In the genomic region with DNA sequence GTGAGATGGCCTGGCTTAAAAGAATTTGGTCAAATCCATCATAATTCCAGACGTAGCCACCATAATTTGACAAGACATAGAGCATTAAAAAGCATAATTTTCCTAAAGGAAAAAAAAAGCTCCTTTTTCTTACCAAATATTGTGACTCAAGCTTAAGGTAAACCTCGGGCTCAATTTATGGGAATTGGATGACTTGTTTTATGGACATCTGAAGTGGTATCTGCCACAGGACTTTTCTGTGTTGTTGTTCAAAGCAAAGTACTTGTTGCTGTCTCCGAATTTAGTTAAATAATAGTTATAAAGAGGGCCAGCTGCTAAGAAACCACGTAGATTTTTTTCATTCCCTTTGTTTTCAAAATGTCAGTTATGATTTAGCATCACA, we compare ENCODE assay signal across 8 cellular contexts. TPM values are rescaled to one million over a fixed set of nuclear protein-coding genes. Genes with fewer than 3 reads are reported as not detected.
DNase-seq lines count a peak whose midpoint lies in the region; ATAC-seq, FAIRE-seq and TF ChIP-seq lines count a peak whose summit lies in the region.

No MANE protein-coding gene starts in this region.

- H3K4me2 ChIP-seq in DND-41 (ENCODE audit: insufficient read depth, low read length): peak overlapping the region; percentile 91
- H3K4me2 ChIP-seq in OCI-LY1 (ENCODE audit: low read length): peak overlapping the region; percentile 95
- peak overlapping the region; percentile 100 for H3K4me2 ChIP-seq in endothelial cell of umbilical vein (ENCODE audit: insufficient read depth, low read length)

- CTCF ChIA-PET in endothelial cell of umbilical vein (lab: Charles Lee): interaction anchor here (0.5 to 1.7 kb wide), 5 partner anchors 30 to 363 kb away, joined by 3 to 10 read pairs (median 5); no protein-coding TSS in a partner anchor

- H3K79me2 ChIP-seq in DND-41 (ENCODE audit: insufficient read depth, low read length) (peaks cover 59% of the 10 kb centered on the region), OCI-LY1 (ENCODE audit: insufficient read depth, low read length) (peaks cover 45% of the 10 kb centered on the region), endothelial cell of umbilical vein (ENCODE audit: control insufficient read depth, insufficient read depth, low read length) (peaks cover 53% of the 10 kb centered on the region)

- no peak for FAIRE-seq in endothelial cell of umbilical vein (lab: Jason Lieb, UNC)

- intact Hi-C loops in endothelial cell of umbilical vein (cut with micrococcal nuclease) (loop anchor here (2.0 to 5.0 kb wide), 2 partner anchors 414 to 502 kb away; partner anchors contain the start of genes GPR161 and POU2F1), ovary (cut with DNase I) (loop anchor here in 1 of 4 donors (5.0 kb wide), 1 partner anchor 79 kb away; no protein-coding TSS in a partner anchor)

- H3K4me3 ChIP-seq in DND-41 (ENCODE audit: low read depth in 1 of 2, low read length in 2 of 2) (peak overlapping the region; percentile 71 to 77), OCI-LY1 (ENCODE audit: low read depth, low read length, poor library complexity, severe bottlenecking) (peak overlapping the region; percentile 78), endothelial cell of umbilical vein (replicated peaks in 1 of 3; ENCODE audit: insufficient read depth in 1 of 3, low read depth in 1 of 3, low read length in 3 of 3) (peak overlapping the region; percentile 59 to 97 (median 72)), ovary (peak overlapping the region; percentile 79)

- H3F3A ChIP-seq in OCI-LY1 (ENCODE audit: insufficient read depth, low read length): no peaks in the 10 kb centered on the region

- DNase-seq in DND-41: no peak
- no peak for DNase-seq in endothelial cell of umbilical vein (ENCODE audit: low read depth, low spot score)
- DNase-seq in ovary: no peak
- DNase-seq in kidney glomerular epithelial cell (lab: John Stamatoyannopoulos, UW): no peak
- no peak for DNase-seq in DMS114 treated with DMSO at 0.1 percent for 48 hours (lab: John Stamatoyannopoulos, UW; ENCODE audit: unreplicated experiment)

- H3K27me3 ChIP-seq in DND-41 (ENCODE audit: insufficient read depth, low read length, poor library complexity): no peaks in the 10 kb centered on the region
- no peaks in the 10 kb centered on the region for H3K27me3 ChIP-seq in OCI-LY1 (ENCODE audit: insufficient read depth, low read length)
- H3K27me3 ChIP-seq in endothelial cell of umbilical vein (ENCODE audit: control insufficient read depth in 2 of 2, insufficient read depth in 2 of 2, low read length in 2 of 2): no peaks in the 10 kb centered on the region
- no peaks in the 10 kb centered on the region for H3K27me3 ChIP-seq in ovary

- H2AFZ ChIP-seq in DND-41 (ENCODE audit: low read depth, low read length): peak overlapping the region; percentile 95; the same call in 1 of the 2 replicates
- no peak overlapping the region for H2AFZ ChIP-seq in OCI-LY1 (ENCODE audit: low read length)
- no peak overlapping the region for H2AFZ ChIP-seq in endothelial cell of umbilical vein (ENCODE audit: low read depth, low read length)

- BruUV-seq in endothelial cell of umbilical vein (replicated peaks; lab: Mats Ljungman, UMichigan): no TSS peak

- H4K20me1 ChIP-seq in DND-41 (ENCODE audit: insufficient read depth, low read length) (peaks cover 14% of the 10 kb centered on the region), OCI-LY1 (ENCODE audit: insufficient read depth, low read length) (no peaks in the 10 kb centered on the region), endothelial cell of umbilical vein (replicated peaks; ENCODE audit: control insufficient read depth, extremely low read depth, insufficient read depth, low read length) (peaks cover 8% of the 10 kb centered on the region)

- TF ChIP-seq CTCF in DND-41 (IDR thresholded peaks at IDR 0.05; ENCODE audit: borderline replicate concordance, extremely low read depth, low read length, poor library complexity, severe bottlenecking) (no peak), OCI-LY1 (IDR thresholded peaks at IDR 0.05; ENCODE audit: low read length) (no peak), endothelial cell of umbilical vein (IDR thresholded peaks at IDR 0.05; ENCODE audit: extremely low read depth in 1 of 2, insufficient read depth in 1 of 2, low read depth in 1 of 2, low read length in 2 of 2) (no peak), ovary (IDR thresholded peaks at IDR 0.05) (no peak)

- peaks cover 9% of the 10 kb centered on the region; the same call in 1 of the 2 replicates for H3K36me3 ChIP-seq in DND-41 (ENCODE audit: insufficient read depth, low read length)
- H3K36me3 ChIP-seq in OCI-LY1 (ENCODE audit: insufficient read depth, low read length): no peaks in the 10 kb centered on the region
- H3K36me3 ChIP-seq in endothelial cell of umbilical vein (ENCODE audit: control insufficient read depth in 2 of 2, extremely low read depth in 1 of 2, insufficient read depth in 2 of 2, low read length in 2 of 2): no peaks in the 10 kb centered on the region
- H3K36me3 ChIP-seq in ovary: no peaks in the 10 kb centered on the region

- POLR2A ChIA-PET in endothelial cell of umbilical vein (lab: Charles Lee): no interaction called here

- no peaks in the 10 kb centered on the region for H3K9me1 ChIP-seq in endothelial cell of umbilical vein (replicated peaks; ENCODE audit: control insufficient read depth, extremely low read depth, insufficient read depth, low read length)

- no peaks in the 10 kb centered on the region for H3K9me3 ChIP-seq in DND-41 (ENCODE audit: insufficient read depth, low read length, severe bottlenecking)
- no peaks in the 10 kb centered on the region for H3K9me3 ChIP-seq in OCI-LY1 (ENCODE audit: low read length)
- H3K9me3 ChIP-seq in endothelial cell of umbilical vein (replicated peaks; ENCODE audit: control insufficient read depth, insufficient read depth, low read length): no peaks in the 10 kb centered on the region
- H3K9me3 ChIP-seq in ovary: no peaks in the 10 kb centered on the region

- H3K4me1 ChIP-seq in DND-41 (ENCODE audit: insufficient read depth, low read length) (peaks cover 45% of the 10 kb centered on the region), OCI-LY1 (ENCODE audit: insufficient read depth, low read length, severe bottlenecking) (peaks cover 70% of the 10 kb centered on the region), endothelial cell of umbilical vein (ENCODE audit: control insufficient read depth, extremely low read depth, insufficient read depth, low read length) (peaks cover 26% of the 10 kb centered on the region), ovary (ENCODE audit: insufficient read depth) (peaks cover 11% of the 10 kb centered on the region)

- H3K27ac ChIP-seq in DND-41 (ENCODE audit: low read length) (peak overlapping the region; percentile 64), OCI-LY1 (ENCODE audit: low read depth, low read length, poor library complexity, severe bottlenecking) (peak overlapping the region; percentile 21), endothelial cell of umbilical vein (ENCODE audit: insufficient read depth, low read depth, low read length) (peak overlapping the region; percentile 72), ovary (no peak overlapping the region)

- H3K9ac ChIP-seq in DND-41 (ENCODE audit: low read depth, low read length): peak overlapping the region; percentile 81
- peak overlapping the region; percentile 70 for H3K9ac ChIP-seq in OCI-LY1 (ENCODE audit: low read length)
- H3K9ac ChIP-seq in endothelial cell of umbilical vein (replicated peaks; ENCODE audit: extremely low read depth, insufficient read depth, low read length): peak overlapping the region; percentile 55

- TF ChIP-seq POLR2A in endothelial cell of umbilical vein (IDR thresholded peaks at IDR 0.05; ENCODE audit: low read depth, low read length) (no peak), ovary (IDR thresholded peaks at IDR 0.05) (no peak)

- TF ChIP-seq EP300 in ovary (IDR thresholded peaks at IDR 0.05): no peak

- dilution Hi-C loops in endothelial cell of umbilical vein (cut with MboI; ENCODE audit: extremely low pct_ligation_motif_present, low sequenced_read_pairs): no loop called here

- H3K9me2 ChIP-seq in OCI-LY1 (ENCODE audit: low read depth, low read length): no peaks in the 10 kb centered on the region

- ATAC-seq in DND-41 (ENCODE audit: insufficient read depth, low read depth) (no peak), GM21515 (IDR thresholded peaks at IDR 0.05; ENCODE audit: unreplicated experiment) (no peak), esophagus mucosa (no peak)

- 4 to 6% (median 4%) methylated on average over 4 of the region's 4 CpGs for WGBS in ovary, 3 donors

TF ChIP-seq in endothelial cell of umbilical vein, 7 proteins besides CTCF, POLR2A, EP300 and RAD21:
- TF ChIP-seq MAX (IDR thresholded peaks at IDR 0.05; ENCODE audit: insufficient read depth, insufficient read length) (no peak), POLR2AphosphoS5 (IDR thresholded peaks at IDR 0.05; ENCODE audit: insufficient read depth, low read depth, low read length) (no peak), EZH2 (IDR thresholded peaks at IDR 0.05; ENCODE audit: borderline replicate concordance, low read depth, low read length, severe bottlenecking) (no peak), JUN (IDR thresholded peaks at IDR 0.05; ENCODE audit: borderline replicate concordance, insufficient read depth, insufficient read length, low read depth) (no peak), GATA2 (IDR thresholded peaks at IDR 0.05; ENCODE audit: insufficient read depth, insufficient read length, low read depth, low read length) (no peak), MYC (IDR thresholded peaks at IDR 0.05; ENCODE audit: low read depth, low read length) (no peak), FOS (IDR thresholded peaks at IDR 0.05; ENCODE audit: borderline replicate concordance, insufficient read depth, low read length) (no peak)

RNA-seq across cellular contexts. Expression of gene MPZL1, which starts 1.1 kb away (rescaled TPM):
- 99.1 and 99.4 TPM in 2 replicates for total RNA-seq in endothelial cell of umbilical vein
- polyA plus RNA-seq in endothelial cell of umbilical vein: 40.0 and 41.7 TPM in 2 replicates
- polyA plus RNA-seq in endothelial cell of umbilical vein (2011; cell fraction: cytosol; rRNA removed): 47.4 and 49.5 TPM in 2 replicates
- 46.1 and 59.5 TPM in 2 replicates for polyA plus RNA-seq in endothelial cell of umbilical vein (2011; cell fraction: nucleus; rRNA removed)
- 73.1 and 94.6 TPM in 2 replicates for polyA plus RNA-seq in endothelial cell of umbilical vein (2012)
- polyA minus RNA-seq in endothelial cell of umbilical vein: 55.7 and 70.9 TPM in 2 replicates
- 76.3 TPM for polyA minus RNA-seq in endothelial cell of umbilical vein (2011; cell fraction: cytosol; rRNA and poly(A)+ RNA removed)
- 32.2 and 43.8 TPM in 2 replicates for polyA minus RNA-seq in endothelial cell of umbilical vein (2011; cell fraction: nucleus; rRNA and poly(A)+ RNA removed)
- 100 to 1,000 TPM in 3 of 7 donors, 10 to 100 TPM in 4; 43.0 to 114 (median 80.1) TPM for total RNA-seq in ovary
- polyA plus RNA-seq in ovary: 100 to 1,000 TPM in 1 of 2 donors, 10 to 100 TPM in 1; 30.3 to 180 TPM
- 97.5 TPM for total RNA-seq in esophagus mucosa

Comparison
In these comparisons a context has a peak if more than half of its experiments do, and no peak if none do; other contexts are left out.
1. H3K27ac ChIP-seq: peak in DND-41 (single experiment), OCI-LY1 (single experiment) and endothelial cell of umbilical vein (single experiment); none in ovary (0 of 2).
2. Peak in every context shown above with its lines, with median percentiles within 50 percentile points of each other: H3K4me2 ChIP-seq, H3K4me3 ChIP-seq and H3K9ac ChIP-seq.